Comparison of ENCODE assay signal across 8 cellular contexts in the genomic region with DNA sequence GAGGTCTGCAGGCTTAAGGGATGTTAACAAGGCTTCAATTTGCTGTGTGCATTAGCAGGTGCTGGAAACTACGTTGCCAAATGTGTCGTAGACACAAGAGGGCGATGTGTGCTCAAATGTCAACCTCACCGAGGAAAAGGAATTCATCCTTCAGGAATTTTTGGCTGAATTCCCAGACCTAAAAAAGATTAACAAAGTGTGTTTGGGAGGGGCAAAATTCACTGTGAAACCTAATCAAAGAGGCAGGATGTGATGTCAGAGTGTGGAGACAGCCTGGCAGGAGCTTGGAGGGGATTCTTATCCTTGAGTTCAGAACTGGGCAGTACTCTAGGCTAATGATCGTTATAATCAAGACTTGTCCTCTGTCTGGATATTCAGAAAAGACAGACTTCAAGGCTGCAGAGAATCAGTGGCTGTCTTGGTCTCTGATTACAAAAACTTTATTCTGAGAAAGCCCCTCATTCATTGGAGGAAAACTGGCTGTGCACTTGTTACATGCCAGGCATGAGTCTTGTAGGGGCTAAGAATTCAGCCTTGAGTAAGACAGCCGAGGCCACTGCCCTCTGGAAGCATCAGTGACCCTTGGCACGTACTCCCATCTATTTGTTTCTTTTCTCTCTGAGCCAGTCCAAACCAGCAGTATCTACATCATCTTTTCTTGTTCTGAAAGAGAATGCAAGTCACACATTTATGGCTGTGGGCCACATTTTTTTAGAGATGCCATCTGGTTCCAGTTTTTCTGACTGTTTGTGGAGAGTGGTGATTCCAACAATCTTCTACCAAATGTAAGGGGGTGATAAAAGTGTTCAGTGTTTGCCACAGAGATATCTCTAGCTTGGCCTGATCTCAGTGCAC. TPM values are rescaled to one million over a fixed set of nuclear protein-coding genes. Genes with fewer than 3 reads are reported as not detected.
DNase-seq lines count a peak whose midpoint lies in the region; ATAC-seq and TF ChIP-seq lines count a peak whose summit lies in the region.

No MANE protein-coding gene starts in this region.

- WGBS in body of pancreas, 2 donors, result 4 to 5% methylated on average over 7 of the region's 7 CpGs
- 5 to 13% methylated on average over 7 of the region's 7 CpGs for WGBS in sigmoid colon, 2 donors

- no peak overlapping the region for H3K4me3 Mint-ChIP-seq in stimulated activated naive CD8-positive, alpha-beta T cell treated with anti-CD3 and anti-CD28 coated beads, Interleukin-15, Interleukin-2, amounts not matched to agents 100 ng/mL and 50 ng/mL, for 24 hours

- peak; percentile 42 to 96 (median 84) for TF ChIP-seq CTCF in body of pancreas (IDR thresholded peaks at IDR 0.05)
- peak in 3 of 4 experiments; percentile 43 to 52 (median 47) for TF ChIP-seq CTCF in sigmoid colon (IDR thresholded peaks at IDR 0.05)

- H3K36me3 Mint-ChIP-seq in stimulated activated naive CD8-positive, alpha-beta T cell treated with anti-CD3 and anti-CD28 coated beads, Interleukin-15, Interleukin-2, amounts not matched to agents 100 ng/mL and 50 ng/mL, for 24 hours (ENCODE audit: low read depth), result no peaks in the 10 kb centered on the region

- H3K4me3 ChIP-seq in body of pancreas, result no peak overlapping the region
- H3K4me3 ChIP-seq in sigmoid colon, result no peak overlapping the region

- H3K27me3 Mint-ChIP-seq in stimulated activated naive CD8-positive, alpha-beta T cell treated with anti-CD3 and anti-CD28 coated beads, Interleukin-15, Interleukin-2, amounts not matched to agents 100 ng/mL and 50 ng/mL, for 24 hours, result no peaks in the 10 kb centered on the region

- H3K4me1 ChIP-seq in body of pancreas (peaks cover 10% of the 10 kb centered on the region), sigmoid colon (peaks cover 0 to 16% (median 11%) of the 10 kb centered on the region in 4 donors)

- no peaks in the 10 kb centered on the region for H3K27me3 ChIP-seq in body of pancreas
- no peaks in the 10 kb centered on the region for H3K27me3 ChIP-seq in sigmoid colon

- no peak for DNase-seq in stimulated activated naive CD8-positive, alpha-beta T cell treated with anti-CD3 and anti-CD28 coated beads, Interleukin-15, Interleukin-2, amounts not matched to agents 100 U/mL and 50 U/mL, for 24 hours
- DNase-seq in NCI-H526 (lab: John Stamatoyannopoulos, UW) (peak; percentile 37 to 71), body of pancreas (peak; percentile 75 to 86 (median 82)), iPS DF 19.7 (ENCODE audit: low read depth, low spot score) (peak; percentile 71), sigmoid colon (peak; percentile 68)

- H3K9me3 ChIP-seq in body of pancreas (no peaks in the 10 kb centered on the region), sigmoid colon (no peaks in the 10 kb centered on the region)

- peaks cover 68% of the 10 kb centered on the region for H3K4me1 Mint-ChIP-seq in stimulated activated naive CD8-positive, alpha-beta T cell treated with anti-CD3 and anti-CD28 coated beads, Interleukin-15, Interleukin-2, amounts not matched to agents 100 ng/mL and 50 ng/mL, for 24 hours (ENCODE audit: low read depth)

- H3K27ac ChIP-seq in body of pancreas (peak overlapping the region; percentile 50 to 72 (median 60)), sigmoid colon (peak overlapping the region; percentile 53 to 76 (median 56))

- TF ChIP-seq EP300 in sigmoid colon (IDR thresholded peaks at IDR 0.05), result no peak

- ATAC-seq in stimulated activated naive CD8-positive, alpha-beta T cell treated with anti-CD3 and anti-CD28 coated beads, Interleukin-15, Interleukin-2, amounts not matched to agents 100 U/mL and 50 U/mL, for 24 hours, result no peak
- ATAC-seq in HG03378 (IDR thresholded peaks at IDR 0.05; ENCODE audit: unreplicated experiment) (peak; percentile 52), body of pancreas (peak; percentile 86), HG03457 (IDR thresholded peaks at IDR 0.05; ENCODE audit: unreplicated experiment) (no peak)

- no peaks in the 10 kb centered on the region for H3K9me3 Mint-ChIP-seq in stimulated activated naive CD8-positive, alpha-beta T cell treated with anti-CD3 and anti-CD28 coated beads, Interleukin-15, Interleukin-2, amounts not matched to agents 100 ng/mL and 50 ng/mL, for 24 hours

- H3K36me3 ChIP-seq in body of pancreas (replicated peaks in 1 of 2; ENCODE audit: insufficient read depth in 1 of 2, low read depth in 2 of 2) (no peaks in the 10 kb centered on the region), sigmoid colon (no peaks in the 10 kb centered on the region)

- TF ChIP-seq POLR2A in body of pancreas (IDR thresholded peaks at IDR 0.05) (no peak), sigmoid colon (IDR thresholded peaks at IDR 0.05) (no peak)

- H3K27ac Mint-ChIP-seq in stimulated activated naive CD8-positive, alpha-beta T cell treated with anti-CD3 and anti-CD28 coated beads, Interleukin-15, Interleukin-2, amounts not matched to agents 100 ng/mL and 50 ng/mL, for 24 hours, result peak overlapping the region; percentile 38

- intact Hi-C loops in body of pancreas (cut with DNase I), result no loop called here
- intact Hi-C loops in sigmoid colon (cut with DNase I), result loop anchor here (2.0 kb wide), 1 partner anchor 360 kb away; no protein-coding TSS in a partner anchor

RNA-seq across cellular contexts. Expression of gene SCYGR1, which starts 18.7 kb away (rescaled TPM):
- total RNA-seq in body of pancreas, result not detected
- not detected for total RNA-seq in sigmoid colon
- polyA plus RNA-seq in sigmoid colon, result not detected

RNA-seq across cellular contexts. Expression of gene TM4SF20, which starts 27.3 kb away (rescaled TPM):
- total RNA-seq in body of pancreas, result not detected
- not detected for total RNA-seq in sigmoid colon
- 1 to 10 TPM; 1.5 to 8.4 (median 2.3) TPM for polyA plus RNA-seq in sigmoid colon

Comparison
In these comparisons a context has a peak if more than half of its experiments do, and no peak if none do; other contexts are left out.
1. ATAC-seq: peak in HG03378 (single experiment) and body of pancreas (single experiment); none in stimulated activated naive CD8-positive, alpha-beta T cell treated with anti-CD3 and anti-CD28 coated beads, Interleukin-15, Interleukin-2, amounts not matched to agents 100 U/mL and 50 U/mL, for 24 hours (single experiment) and HG03457 (single experiment).